Comparison of ENCODE assay signal across 9 cellular contexts in the genomic region with DNA sequence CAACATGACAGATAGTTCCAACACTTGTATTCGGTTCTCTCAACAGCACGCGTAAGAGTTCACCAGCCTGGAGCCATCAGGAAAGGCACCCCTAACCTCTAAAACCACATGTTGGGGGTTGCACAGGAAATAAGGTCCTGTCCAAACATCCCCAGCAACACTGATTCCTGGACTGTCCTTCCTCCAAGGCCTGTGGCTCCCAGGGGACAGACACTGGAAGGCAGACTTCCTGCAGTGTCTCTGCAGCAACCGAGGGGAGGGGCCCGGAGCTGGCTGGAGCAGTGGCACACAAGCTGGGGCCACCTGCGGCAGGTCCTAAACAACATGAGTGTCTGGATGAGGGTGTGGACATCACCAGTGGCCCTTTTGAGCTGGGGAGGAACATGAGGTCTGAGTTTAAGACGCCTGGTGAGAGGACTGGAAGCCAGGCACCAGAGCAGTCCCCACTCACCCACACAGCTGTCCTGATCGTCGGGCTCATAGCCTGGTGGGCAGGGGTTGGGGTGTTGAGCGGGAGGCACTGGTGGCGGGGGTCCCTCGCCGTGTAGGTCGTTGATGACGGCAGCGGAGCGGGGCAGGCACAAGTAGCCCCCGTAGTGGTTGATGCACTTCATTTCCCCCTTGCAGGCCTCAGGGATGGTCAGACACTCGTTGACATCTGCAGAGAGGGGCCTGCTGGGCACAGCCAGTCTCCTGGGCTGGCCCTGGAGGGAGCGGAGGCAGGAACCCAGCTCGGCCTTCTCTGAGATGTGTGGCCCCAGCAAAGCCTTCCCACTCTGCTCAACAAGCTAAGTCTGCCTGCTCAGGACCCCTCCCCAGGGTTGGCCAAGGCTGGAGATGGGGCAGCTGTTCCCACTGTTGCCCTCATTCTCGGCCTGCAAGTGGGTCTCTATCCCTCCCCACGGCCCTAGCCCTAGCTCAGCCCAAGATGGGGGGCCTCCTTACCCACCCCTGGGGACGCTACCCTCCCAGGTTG.
DNase-seq lines count a peak whose midpoint lies in the region; ATAC-seq and TF ChIP-seq lines count a peak whose summit lies in the region.
"Had no signal": no experiment of that assay in that cellular context is flagged by ENCODE, and none has a peak within 500 bp of the region (broad histone marks: within the 10 kb centered on the region; RNA-seq: fewer than 3 reads in every experiment).

No MANE protein-coding gene starts in this region.

- H3K4me1 ChIP-seq in adipocyte (ENCODE audit: control insufficient read depth, insufficient read depth, low read length): peaks cover 21% of the 10 kb centered on the region

- H3K36me3 Mint-ChIP-seq in nephron (ENCODE audit: low read depth): peaks cover 22% of the 10 kb centered on the region

- H3K9ac ChIP-seq in adipocyte (ENCODE audit: low read length): peak overlapping the region; percentile 95

- H3K27me3 ChIP-seq in adipocyte (replicated peaks; ENCODE audit: control insufficient read depth, insufficient read depth, low read length): no peaks in the 10 kb centered on the region

- no peaks in the 10 kb centered on the region for H3K27me3 Mint-ChIP-seq in nephron (ENCODE audit: low read depth)

- ATAC-seq in GM18519 (IDR thresholded peaks at IDR 0.05; ENCODE audit: low FRiP score, unreplicated experiment): no peak

- peak overlapping the region; percentile 86 to 92 (median 90) for H3K4me3 Mint-ChIP-seq in nephron

- no peak for TF ChIP-seq CTCF in nephron (IDR thresholded peaks at IDR 0.05; ENCODE audit: unreplicated experiment in 3 of 3)

- peaks cover 3% of the 10 kb centered on the region for H3K4me1 Mint-ChIP-seq in nephron

- peak overlapping the region; percentile 74 to 93 (median 84) for H3K27ac Mint-ChIP-seq in nephron

- DNase-seq in GDM1 (lab: John Stamatoyannopoulos, UW): peak; percentile 57
- no peak for DNase-seq in adipocyte (ENCODE audit: low read depth)
- DNase-seq in EL: no peak
- DNase-seq in foreskin melanocyte: no peak
- DNase-seq: cortex of kidney; NCI-H524 treated with DMSO at 0.1 percent for 48 hours; stimulated activated CD4-positive, alpha-beta T cell treated with anti-CD3 and anti-CD28 coated beads, Interleukin-2, amount 100 ng/mL, for 48 hours had no signal

- H3K36me3 ChIP-seq in adipocyte (ENCODE audit: control insufficient read depth, insufficient read depth, low read length, severe bottlenecking): peaks cover 39% of the 10 kb centered on the region

- no peaks in the 10 kb centered on the region for H3K9me3 Mint-ChIP-seq in nephron

- H3K9me3 ChIP-seq in adipocyte (ENCODE audit: control insufficient read depth, low read length): no peaks in the 10 kb centered on the region

- peak overlapping the region; percentile 86 for H3K4me3 ChIP-seq in adipocyte (ENCODE audit: low read length)
